8 cellular contexts compared by ENCODE assay signal in genomic region chr14:95535226-95536021, GRCh38. TPM values are rescaled to one million over a fixed set of nuclear protein-coding genes. Genes with fewer than 3 reads are reported as not detected.
A peak's percentile ranks its signal among the peaks of the same experiment; 100 is the strongest.
DNase-seq lines count a peak whose midpoint lies in the region; ATAC-seq and TF ChIP-seq lines count a peak whose summit lies in the region.

No MANE protein-coding gene starts in this region.

- H3K9me3 ChIP-seq in heart right ventricle (no peaks in the 10 kb centered on the region), tibial nerve (no peaks in the 10 kb centered on the region)

- H3K36me3 ChIP-seq in heart right ventricle, result peaks cover 0 to 9% (median 0%) of the 10 kb centered on the region in 9 donors
- peaks cover 0 to 6% (median 0%) of the 10 kb centered on the region in 3 donors for H3K36me3 ChIP-seq in tibial nerve

- ATAC-seq in heart right ventricle, result peak in 1 of 8 donors; percentile 1

- peak in 1 of 2 donors; percentile 37 for DNase-seq in heart right ventricle
- DNase-seq in cardiac septum (ENCODE audit: low spot score), result no peak
- DNase-seq in HL-60 (ENCODE audit: low read depth in 1 of 2, low spot score in 1 of 2), result no peak
- DNase-seq in astrocyte of the hippocampus (ENCODE audit: low read depth, low spot score), result peak; percentile 38
- DNase-seq in lower leg skin (ENCODE audit: low spot score in 2 of 2), result no peak
- no peak for DNase-seq in tibial nerve (ENCODE audit: low spot score in 2 of 2)
- no peak for DNase-seq in midbrain (lab: John Stamatoyannopoulos, UW)
- no peak for DNase-seq in cortex of kidney (lab: John Stamatoyannopoulos, UW)

- intact Hi-C loops in heart right ventricle (cut with DNase I) (no loop called here), cardiac septum (cut with DNase I) (no loop called here), lower leg skin (cut with DNase I; ENCODE audit: low total_unique reads) (no loop called here)

- TF ChIP-seq CTCF in heart right ventricle (IDR thresholded peaks at IDR 0.05) (no peak), HL-60 (IDR thresholded peaks at IDR 0.05; ENCODE audit: insufficient read depth, low read length) (no peak), lower leg skin (IDR thresholded peaks at IDR 0.05) (no peak), tibial nerve (IDR thresholded peaks at IDR 0.05) (no peak)

- H3K27me3 ChIP-seq in heart right ventricle (no peaks in the 10 kb centered on the region), HL-60 (ENCODE audit: insufficient read depth, poor library complexity, severe bottlenecking) (no peaks in the 10 kb centered on the region), tibial nerve (no peaks in the 10 kb centered on the region)

- peaks cover 19 to 83% (median 73%) of the 10 kb centered on the region in 9 donors for H3K4me1 ChIP-seq in heart right ventricle
- H3K4me1 ChIP-seq in tibial nerve, result peaks cover 0 to 64% (median 47%) of the 10 kb centered on the region in 4 donors

- H3K4me3 ChIP-seq in heart right ventricle (peak overlapping the region; percentile 70 to 98 (median 92)), HL-60 (replicated peaks; ENCODE audit: insufficient read depth, low read length) (peak overlapping the region; percentile 85), lower leg skin (ENCODE audit: low read depth, poor library complexity, severe bottlenecking) (peak overlapping the region; percentile 80), tibial nerve (peak overlapping the region; percentile 57 to 99 (median 90))

- no peak for TF ChIP-seq POLR2A in lower leg skin (IDR thresholded peaks at IDR 0.05)
- no peak for TF ChIP-seq POLR2A in tibial nerve (IDR thresholded peaks at IDR 0.05)

- no peak for TF ChIP-seq EP300 in tibial nerve (IDR thresholded peaks at IDR 0.05)

- H3K27ac ChIP-seq in heart right ventricle (peak overlapping the region; percentile 51 to 91 (median 85)), HL-60 (replicated peaks) (peak overlapping the region; percentile 77), tibial nerve (peak overlapping the region in 3 of 4 donors; percentile 40 to 91 (median 76))

- WGBS in heart right ventricle, 2 donors, result 1% methylated on average over 47 to 52 of the region's 52 CpGs
- WGBS in lower leg skin, 2 donors, result 0% methylated on average over 22 to 35 of the region's 52 CpGs
- 0 to 2% methylated on average over 17 to 26 of the region's 52 CpGs for WGBS in tibial nerve, 2 donors

RNA-seq across cellular contexts. Expression of gene GLRX5, which starts 0.6 kb away (rescaled TPM):
- total RNA-seq in heart right ventricle, result 100 to 1,000 TPM in 2 of 10 donors, 10 to 100 TPM in 8; 69.9 to 121 (median 91.8) TPM
- 10 to 100 TPM; 49.8 to 66.6 TPM for polyA plus RNA-seq in heart right ventricle
- total RNA-seq in cardiac septum, result 61.8 TPM
- 10 to 100 TPM; 26.4 to 34.6 (median 33.9) TPM for total RNA-seq in lower leg skin
- total RNA-seq in tibial nerve, result 10 to 100 TPM; 26.4 to 44.7 (median 34.6) TPM

RNA-seq across cellular contexts. Expression of gene SYNE3, which starts 19.0 kb away (rescaled TPM):
- total RNA-seq in heart right ventricle (10 to 100 TPM in 5 of 10 donors, 1 to 10 TPM in 5; 4.8 to 15.4 (median 10.4) TPM), cardiac septum (12.4 TPM), lower leg skin (10 to 100 TPM; 13.8 to 26.2 (median 15.2) TPM), tibial nerve (100 to 1,000 TPM in 1 of 4 donors, 10 to 100 TPM in 3; 71.0 to 106 (median 87.5) TPM)
- polyA plus RNA-seq in heart right ventricle, result 1 to 10 TPM; 1.5 to 5.3 TPM
